8 cellular contexts compared by ENCODE assay signal in the genomic region with DNA sequence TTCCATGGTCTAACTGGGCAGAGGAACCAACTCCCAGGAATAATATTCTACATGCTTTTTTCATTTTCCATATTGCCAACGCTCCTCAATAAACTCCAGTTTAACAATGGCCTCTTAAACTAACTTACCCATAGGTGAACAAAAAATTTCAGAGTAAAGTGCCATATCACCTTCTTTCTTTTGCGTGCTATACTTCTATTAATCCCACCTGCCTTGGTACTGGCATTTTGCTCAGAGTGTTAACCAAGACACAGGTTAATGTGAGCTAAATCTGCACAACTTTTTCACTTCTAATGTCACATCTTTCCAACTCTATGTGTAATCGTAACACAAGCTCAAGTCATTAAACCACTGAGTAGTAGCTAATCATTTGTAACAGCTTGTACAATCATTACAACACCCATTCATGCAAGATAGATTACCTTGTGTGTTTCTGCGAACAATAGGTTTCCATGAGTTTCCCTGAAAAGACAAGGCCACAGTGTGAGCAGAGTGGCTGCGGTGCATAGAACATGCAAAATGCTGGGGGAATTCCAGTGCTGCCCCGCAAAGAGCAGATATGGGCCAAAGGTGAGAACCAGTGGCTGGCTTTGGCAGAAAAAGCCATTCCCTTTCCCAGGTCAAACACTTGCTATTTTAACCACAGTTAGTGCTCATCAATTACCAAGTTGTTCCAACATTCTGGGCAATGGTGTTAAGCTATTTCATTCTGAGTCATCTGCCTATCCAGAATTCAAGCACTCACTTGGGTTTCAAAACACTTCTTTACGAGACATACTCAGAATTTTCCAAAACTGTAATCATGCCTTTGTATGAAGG. TPM values are rescaled to one million over a fixed set of nuclear protein-coding genes. Genes with fewer than 3 reads are reported as not detected.
DNase-seq lines count a peak whose midpoint lies in the region; ATAC-seq and TF ChIP-seq lines count a peak whose summit lies in the region.

No MANE protein-coding gene starts in this region.

- 72 to 81% (median 74%) methylated on average over 7 of the region's 7 CpGs for WGBS in spleen, 5 donors

- H3K27me3 Mint-ChIP-seq in T-helper 2 cell treated with Interferon-gamma antibody and Interleukin-4, amounts not matched to agents 5 μg/mL and 100 μg/mL, for 36 hours (ENCODE audit: low read depth) = no peaks in the 10 kb centered on the region
- no peaks in the 10 kb centered on the region for H3K27me3 Mint-ChIP-seq in natural killer cell treated with Interleukin-12 subunit alpha and Interleukin-12 subunit beta and Interleukin-15 and Interleukin-18, amount 100 ng/mL, for 72 hours
- no peaks in the 10 kb centered on the region for H3K27me3 Mint-ChIP-seq in MCF 10A (ENCODE audit: insufficient read depth, unreplicated experiment)

- no peaks in the 10 kb centered on the region for H3K27me3 ChIP-seq in spleen (replicated peaks in 1 of 7)

- peak overlapping the region; percentile 46 for H3K4me3 Mint-ChIP-seq in T-helper 2 cell treated with Interferon-gamma antibody and Interleukin-4, amounts not matched to agents 5 μg/mL and 100 μg/mL, for 36 hours
- H3K4me3 Mint-ChIP-seq in natural killer cell treated with Interleukin-12 subunit alpha and Interleukin-12 subunit beta and Interleukin-15 and Interleukin-18, amount 100 ng/mL, for 72 hours = peak overlapping the region; percentile 81
- H3K4me3 Mint-ChIP-seq in MCF 10A (ENCODE audit: unreplicated experiment) = no peak overlapping the region

- peak overlapping the region in 4 of 8 donors; percentile 28 to 70 (median 42) for H3K27ac ChIP-seq in spleen

- no peaks in the 10 kb centered on the region for H3K9me3 Mint-ChIP-seq in T-helper 2 cell treated with Interferon-gamma antibody and Interleukin-4, amounts not matched to agents 5 μg/mL and 100 μg/mL, for 36 hours
- peaks cover 3% of the 10 kb centered on the region for H3K9me3 Mint-ChIP-seq in natural killer cell treated with Interleukin-12 subunit alpha and Interleukin-12 subunit beta and Interleukin-15 and Interleukin-18, amount 100 ng/mL, for 72 hours
- H3K9me3 Mint-ChIP-seq in MCF 10A (ENCODE audit: unreplicated experiment) = no peaks in the 10 kb centered on the region

- no peak overlapping the region for H3K4me3 ChIP-seq in spleen

- H3K9me3 ChIP-seq in spleen = no peaks in the 10 kb centered on the region

- no TSS peak for BruUV-seq in MCF 10A (replicated peaks; lab: Mats Ljungman, UMichigan)

- ATAC-seq in HG02798 (IDR thresholded peaks at IDR 0.05; ENCODE audit: poor library complexity, unreplicated experiment) = peak; percentile 58
- peak; percentile 92 to 93 for ATAC-seq in natural killer cell treated with Interleukin-12 subunit alpha and Interleukin-12 subunit beta and Interleukin-15 and Interleukin-18, amount 100 ng/mL, for 72 hours

- H3K4me1 Mint-ChIP-seq in T-helper 2 cell treated with Interferon-gamma antibody and Interleukin-4, amounts not matched to agents 5 μg/mL and 100 μg/mL, for 36 hours (ENCODE audit: low read depth) = peaks cover 50% of the 10 kb centered on the region
- H3K4me1 Mint-ChIP-seq in natural killer cell treated with Interleukin-12 subunit alpha and Interleukin-12 subunit beta and Interleukin-15 and Interleukin-18, amount 100 ng/mL, for 72 hours (ENCODE audit: low read depth in 2 of 2) = peaks cover 59 to 64% of the 10 kb centered on the region in 2 donors
- H3K4me1 Mint-ChIP-seq in MCF 10A (ENCODE audit: insufficient read depth, unreplicated experiment) = peaks cover 10% of the 10 kb centered on the region

- H3K36me3 ChIP-seq in spleen = no peaks in the 10 kb centered on the region

- CTCF ChIA-PET in MCF 10A (lab: Yijun Ruan, JAX) = interaction anchor here (0.5 to 1.2 kb wide), 4 partner anchors 8 to 789 kb away, joined by 3 to 4 read pairs (median 4); no protein-coding TSS in a partner anchor

- H3K36me3 Mint-ChIP-seq in T-helper 2 cell treated with Interferon-gamma antibody and Interleukin-4, amounts not matched to agents 5 μg/mL and 100 μg/mL, for 36 hours (ENCODE audit: low read depth) = peaks cover 9% of the 10 kb centered on the region
- H3K36me3 Mint-ChIP-seq in natural killer cell treated with Interleukin-12 subunit alpha and Interleukin-12 subunit beta and Interleukin-15 and Interleukin-18, amount 100 ng/mL, for 72 hours = peaks cover 26% of the 10 kb centered on the region
- no peaks in the 10 kb centered on the region for H3K36me3 Mint-ChIP-seq in MCF 10A (ENCODE audit: insufficient read depth, unreplicated experiment)

- TF ChIP-seq CTCF in MCF 10A (IDR thresholded peaks at IDR 0.05; ENCODE audit: unreplicated experiment) (no peak), spleen (IDR thresholded peaks at IDR 0.05 in 8 of 11, conservative IDR thresholded peaks at IDR 0.05 in 3 of 11) (no peak)

- peak; percentile 23 for TF ChIP-seq POLR2A in GM18526 (IDR thresholded peaks at IDR 0.05; ENCODE audit: extremely low read depth, insufficient read length)
- no peak for TF ChIP-seq POLR2A in spleen (IDR thresholded peaks at IDR 0.05)

- H3K27ac Mint-ChIP-seq in T-helper 2 cell treated with Interferon-gamma antibody and Interleukin-4, amounts not matched to agents 5 μg/mL and 100 μg/mL, for 36 hours = peak overlapping the region; percentile 68
- peak overlapping the region; percentile 92 to 94 for H3K27ac Mint-ChIP-seq in natural killer cell treated with Interleukin-12 subunit alpha and Interleukin-12 subunit beta and Interleukin-15 and Interleukin-18, amount 100 ng/mL, for 72 hours
- H3K27ac Mint-ChIP-seq in MCF 10A (ENCODE audit: low read depth, unreplicated experiment) = no peak overlapping the region

- H3K4me1 ChIP-seq in spleen = peaks cover 0 to 24% (median 7%) of the 10 kb centered on the region in 6 donors

- intact Hi-C loops in MCF 10A (cut with micrococcal nuclease) = no loop called here
- intact Hi-C loops in spleen (cut with DNase I; ENCODE audit: low total_unique reads) = no loop called here

- peak; percentile 88 for DNase-seq in T-helper 2 cell treated with Interferon-gamma antibody and Interleukin-4, amounts not matched to agents 5 μg/mL and 100 μg/mL, for 36 hours (ENCODE audit: low spot score)
- peak; percentile 95 for DNase-seq in natural killer cell treated with Interleukin-12 subunit alpha and Interleukin-12 subunit beta and Interleukin-15 and Interleukin-18, amount 100 ng/mL, for 72 hours (ENCODE audit: low spot score)
- no peak for DNase-seq in pons (ENCODE audit: low spot score)
- no peak for DNase-seq in NOMO-1 treated with DMSO at 0.1 percent for 48 hours (lab: John Stamatoyannopoulos, UW; ENCODE audit: unreplicated experiment)
- no peak for DNase-seq in MCF 10A (ENCODE audit: unreplicated experiment)
- no peak for DNase-seq in spleen

- POLR2A ChIA-PET in MCF 10A (lab: Yijun Ruan, JAX) = no interaction called here

RNA-seq across cellular contexts. Expression of gene TIMD4, which starts 42.8 kb away (rescaled TPM):
- total RNA-seq in natural killer cell treated with Interleukin-12 subunit alpha and Interleukin-12 subunit beta and Interleukin-15 and Interleukin-18, amount 100 ng/mL, for 72 hours = 10 to 100 TPM in 1 of 2 donors, 1 to 10 TPM in 1; 8.6 to 13.5 TPM
- total RNA-seq in MCF 10A (2022) (not detected in 2 replicates), spleen (10 to 100 TPM in 4 of 7 donors, 1 to 10 TPM in 3; 4.4 to 18.2 (median 12.6) TPM)
- 10 to 100 TPM in 1 of 3 donors, 1 to 10 TPM in 2; 2.2 to 11.5 (median 3.4) TPM for polyA plus RNA-seq in spleen

Comparison
In these comparisons a context has a peak if more than half of its experiments do, and no peak if none do; other contexts are left out.
1. DNase-seq: peak in T-helper 2 cell treated with Interferon-gamma antibody and Interleukin-4, amounts not matched to agents 5 μg/mL and 100 μg/mL, for 36 hours (single experiment) and natural killer cell treated with Interleukin-12 subunit alpha and Interleukin-12 subunit beta and Interleukin-15 and Interleukin-18, amount 100 ng/mL, for 72 hours (single experiment); none in pons (single experiment), NOMO-1 treated with DMSO at 0.1 percent for 48 hours (single experiment), MCF 10A (single experiment) and spleen (single experiment).